In the genomic region with DNA sequence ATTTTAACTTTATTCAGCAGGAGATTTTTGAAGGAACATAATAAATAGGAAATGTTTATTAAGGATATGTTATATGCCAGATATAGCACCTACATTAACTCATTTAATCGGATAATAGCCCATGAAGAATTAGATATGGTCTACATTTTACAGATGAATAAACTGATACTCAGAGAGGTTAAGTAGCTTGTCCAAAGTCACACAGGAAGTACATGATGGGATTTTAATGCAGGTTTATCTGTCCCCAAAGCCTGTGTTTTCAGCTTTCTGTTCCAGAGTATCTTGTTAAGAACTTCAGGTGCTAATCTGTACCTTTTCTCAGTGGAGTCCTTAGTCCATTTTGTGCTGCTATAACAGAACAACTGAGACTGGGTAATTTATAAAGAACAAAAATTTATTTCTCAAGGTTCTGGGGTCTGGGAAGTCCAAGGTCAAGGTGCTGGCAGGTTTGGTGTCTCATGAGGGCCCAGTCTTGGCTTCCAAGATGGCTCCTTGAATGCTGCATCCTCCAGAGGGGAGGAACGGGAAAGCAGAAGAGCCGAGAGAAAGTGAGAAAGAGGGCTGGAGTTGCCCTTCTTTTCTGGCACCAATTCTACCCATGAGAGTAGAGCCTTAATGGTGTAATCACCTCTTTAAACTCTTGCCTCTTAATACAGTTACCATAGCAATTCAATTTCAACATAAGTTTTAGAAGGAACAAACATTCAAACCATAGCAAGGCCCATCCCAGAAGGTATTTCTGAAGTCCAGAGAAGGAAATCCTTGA, we compare ENCODE assay signal across 20 cellular contexts.
"Had no signal": no experiment of that assay in that cellular context is flagged by ENCODE, and none has a peak within 500 bp of the region (broad histone marks: within the 10 kb centered on the region; RNA-seq: fewer than 3 reads in every experiment).

No MANE protein-coding gene starts in this region.

- ATAC-seq: activated CD8-positive, alpha-beta T cell treated with anti-CD3 and anti-CD28 coated beads, Interleukin-2, amount 10 ng/mL, durations not matched to agents 7 days and 5 days; activated naive CD8-positive, alpha-beta T cell treated with anti-CD3 and anti-CD28 coated beads, Interleukin-2, amount 50 U/mL, for 24 hours; activated T-cell treated with anti-CD3 and anti-CD28 coated beads, Interleukin-2, amount 50 U/mL, for 4 hours; stimulated activated naive CD8-positive, alpha-beta T cell treated with anti-CD3 and anti-CD28 coated beads, Interleukin-15, amount 100 ng/mL, for 72 hours had no signal

- H3K9me3 ChIP-seq: breast epithelium had no signal

- H3K27me3 ChIP-seq: breast epithelium had no signal

- DNase-seq: activated CD4-positive, alpha-beta T cell treated with anti-CD3 and anti-CD28 coated beads, Interleukin-2, amount 10 ng/mL, durations not matched to agents 24 days and 14 days; activated CD8-positive, alpha-beta T cell treated with anti-CD3 and anti-CD28 coated beads, Interleukin-2, amount 10 ng/mL, durations not matched to agents 7 days and 5 days; activated naive CD4-positive, alpha-beta T cell treated with anti-CD3 and anti-CD28 coated beads, Interleukin-2, amount 10 ng/mL, durations not matched to agents 7 days and 5 days; activated naive CD8-positive, alpha-beta T cell treated with anti-CD3 and anti-CD28 coated beads, Interleukin-2, amount 50 U/mL, for 24 hours; activated T-cell treated with anti-CD3 and anti-CD28 coated beads, Interleukin-2, amount 50 U/mL, for 4 hours; cerebellar nuclear complex; cortex of kidney; erythroblast; head of caudate nucleus; kidney glomerular epithelial cell; occipital lobe; posterior cingulate gyrus; stimulated activated naive CD8-positive, alpha-beta T cell treated with anti-CD3 and anti-CD28 coated beads, Interleukin-15, amount 100 ng/mL, for 72 hours; T1000; trophoblast cell had no signal

- FAIRE-seq: astrocyte, endometrium, frontal cortex had no signal

- H3K27ac ChIP-seq: skin epidermis had no signal

- H3K36me3 ChIP-seq: breast epithelium had no signal

- H3K4me3 ChIP-seq: breast epithelium, skin epidermis had no signal
